In genomic region chr1:44002606-44003157, GRCh38 we compare ENCODE assay signal across 16 cellular contexts. TPM values are rescaled to one million over a fixed set of nuclear protein-coding genes. Genes with fewer than 3 reads are reported as not detected.
DNase-seq lines count a peak whose midpoint lies in the region; ATAC-seq and TF ChIP-seq lines count a peak whose summit lies in the region.
"Had no signal": no experiment of that assay in that cellular context is flagged by ENCODE, and none has a peak within 500 bp of the region (broad histone marks: within the 10 kb centered on the region; RNA-seq: fewer than 3 reads in every experiment).

No MANE protein-coding gene starts in this region.

- BruUV-seq in A673 (replicated peaks; lab: Mats Ljungman, UMichigan) = no TSS peak

- CTCF ChIA-PET in A673 (lab: Charles Lee) = no interaction called here

- H3K4me3 ChIP-seq in A673 (ENCODE audit: low read depth, low read length, poor library complexity, severe bottlenecking) (no peak overlapping the region), WI38 (ENCODE audit: low read depth, low read length) (no peak overlapping the region)
- H3K4me3 ChIP-seq: skin epidermis, tibial nerve had no signal

- H3K4me1 ChIP-seq in A673 (ENCODE audit: insufficient read depth, low read length, poor library complexity, severe bottlenecking) = no peaks in the 10 kb centered on the region

- peak; percentile 43 for TF ChIP-seq CTCF in A673 (conservative IDR thresholded peaks at IDR 0.05; ENCODE audit: low read depth, low read length)
- peak; percentile 26 for TF ChIP-seq CTCF in GM12873 (IDR thresholded peaks at IDR 0.05; ENCODE audit: insufficient read depth, low read depth, low read length, missing control alignments)
- TF ChIP-seq CTCF in WI38 (IDR thresholded peaks at IDR 0.05; ENCODE audit: low read depth, low read length) = peak; percentile 15; the same call in 1 of the 2 replicates

- POLR2A ChIA-PET in A673 (lab: Charles Lee; ENCODE audit: low non-redundant PET) = no interaction called here

- no peaks in the 10 kb centered on the region for H3K36me3 ChIP-seq in A673 (ENCODE audit: insufficient read depth, low read length, poor library complexity, severe bottlenecking)

- H3K9me3 ChIP-seq in A673 (ENCODE audit: low read depth, low read length, poor library complexity, severe bottlenecking) = no peaks in the 10 kb centered on the region
- H3K9me3 ChIP-seq: tibial nerve had no signal

- H3K27me3 ChIP-seq in A673 (replicated peaks; ENCODE audit: insufficient read depth, low read depth, low read length, poor library complexity) = no peaks in the 10 kb centered on the region
- H3K27me3 ChIP-seq: tibial nerve had no signal

- no peak overlapping the region for H3K27ac ChIP-seq in A673 (ENCODE audit: low read depth, low read length, poor library complexity, severe bottlenecking)
- H3K27ac ChIP-seq: skin epidermis, tibial nerve had no signal

- intact Hi-C loops in A673 (cut with micrococcal nuclease; ENCODE audit: unreplicated experiment) = no loop called here

- DNase-seq in A673 (ENCODE audit: low spot score) = no peak
- DNase-seq in iPS-NIHi7 (ENCODE audit: extremely low spot score) = peak; percentile 48
- DNase-seq in NCI-H510A (lab: John Stamatoyannopoulos, UW) = no peak
- DNase-seq in HuH-7.5 (ENCODE audit: low spot score) = no peak
- DNase-seq: ACHN; activated CD8-positive, alpha-beta memory T cell treated with anti-CD3 and anti-CD28 coated beads for 24 hours; DMS 273 treated with DMSO at 0.1 percent for 48 hours; NCI-H1930 had no signal

- ATAC-seq in HG02571 (IDR thresholded peaks at IDR 0.05; ENCODE audit: unreplicated experiment) (no peak), HG03135 (IDR thresholded peaks at IDR 0.05; ENCODE audit: unreplicated experiment) (no peak)
- ATAC-seq: activated T-helper 17 cell treated with anti-CD3 and anti-CD28 coated beads, Interleukin-2, amount 50 U/mL, for 72 hours; Panc1 had no signal

RNA-seq across cellular contexts. Expression of gene CCDC24, which starts 11.3 kb away (rescaled TPM):
- 5.6 and 7.9 TPM in 2 replicates for total RNA-seq in A673 (2021)

RNA-seq across cellular contexts. Expression of gene B4GALT2, which starts 23.7 kb away (rescaled TPM):
- 71.5 and 76.4 TPM in 2 replicates for total RNA-seq in A673 (2021)

RNA-seq across cellular contexts. Expression of gene ATP6V0B, which starts 27.9 kb away (rescaled TPM):
- 153 and 181 TPM in 2 replicates for total RNA-seq in A673 (2021)

RNA-seq across cellular contexts. Expression of gene SLC6A9, which starts 28.6 kb away (rescaled TPM):
- total RNA-seq in A673 (2021) = 31.4 and 40.8 TPM in 2 replicates

RNA-seq across cellular contexts. Expression of gene DPH2, which starts 32.9 kb away (rescaled TPM):
- 44.8 and 52.8 TPM in 2 replicates for total RNA-seq in A673 (2021)
